8 cellular contexts compared by ENCODE assay signal in genomic region chr2:128306081-128306930, GRCh38. TPM values are rescaled to one million over a fixed set of nuclear protein-coding genes. Genes with fewer than 3 reads are reported as not detected.
DNase-seq lines count a peak whose midpoint lies in the region; ATAC-seq, FAIRE-seq and TF ChIP-seq lines count a peak whose summit lies in the region.

No MANE protein-coding gene starts in this region.

- H3K4me3 ChIP-seq in RWPE2 (ENCODE audit: severe bottlenecking) (no peak overlapping the region), gastrocnemius medialis (peak overlapping the region in 1 of 4 donors; percentile 17)

- H3K9me3 ChIP-seq in RWPE2 (ENCODE audit: severe bottlenecking) (no peaks in the 10 kb centered on the region), gastrocnemius medialis (no peaks in the 10 kb centered on the region)

- no peaks in the 10 kb centered on the region for H3K36me3 Mint-ChIP-seq in immature natural killer cell

- TF ChIP-seq CTCF in RWPE2 (IDR thresholded peaks at IDR 0.05; ENCODE audit: poor library complexity, severe bottlenecking) (peak; percentile 67), gastrocnemius medialis (IDR thresholded peaks at IDR 0.05 in 4 of 5, conservative IDR thresholded peaks at IDR 0.05 in 1 of 5) (no peak)

- peaks cover 45% of the 10 kb centered on the region for H3K4me1 ChIP-seq in RWPE2 (ENCODE audit: insufficient read depth, poor library complexity, severe bottlenecking)
- peaks cover 71 to 78% of the 10 kb centered on the region in 2 donors for H3K4me1 ChIP-seq in gastrocnemius medialis

- no peaks in the 10 kb centered on the region for H3K9me3 Mint-ChIP-seq in immature natural killer cell

- TF ChIP-seq POLR2A in gastrocnemius medialis (IDR thresholded peaks at IDR 0.05) (no peak), GM12891 (IDR thresholded peaks at IDR 0.05; ENCODE audit: low read depth, low read length) (no peak)

- peaks cover 37 to 39% of the 10 kb centered on the region in 2 donors for H3K4me1 Mint-ChIP-seq in immature natural killer cell

- ATAC-seq in RWPE2 (ENCODE audit: low read depth) (peak; percentile 51), gastrocnemius medialis (no peak), HG03571 (IDR thresholded peaks at IDR 0.05; ENCODE audit: unreplicated experiment) (no peak), HG03342 (IDR thresholded peaks at IDR 0.05; ENCODE audit: unreplicated experiment) (no peak)

- DNase-seq in HTR-8/SVneo (ENCODE audit: insufficient read length, low spot score) (peak; percentile 59), RWPE2 (ENCODE audit: low spot score) (peak; percentile 86), germinal center (ENCODE audit: low spot score) (peak; percentile 54), gastrocnemius medialis (peak in 1 of 2 donors; percentile 23), immature natural killer cell (no peak), GM12891 (ENCODE audit: insufficient read length, low spot score) (no peak)

- peaks cover 0 to 4% (median 2%) of the 10 kb centered on the region in 3 donors for H3K27me3 Mint-ChIP-seq in immature natural killer cell (ENCODE audit: low read depth in 3 of 3)

- intact Hi-C loops in gastrocnemius medialis (cut with DNase I; ENCODE audit: low total_unique reads), result no loop called here

- H3K27ac ChIP-seq in RWPE2 (ENCODE audit: poor library complexity, severe bottlenecking) (peak overlapping the region; percentile 97), gastrocnemius medialis (peak overlapping the region; percentile 50 to 78 (median 60))

- H3K27ac Mint-ChIP-seq in immature natural killer cell, result peak overlapping the region in 1 of 6 donors; percentile 12

- H3K27me3 ChIP-seq in RWPE2 (ENCODE audit: insufficient read depth, poor library complexity, severe bottlenecking), result no peaks in the 10 kb centered on the region
- H3K27me3 ChIP-seq in gastrocnemius medialis, result no peaks in the 10 kb centered on the region

- H3K36me3 ChIP-seq in RWPE2 (ENCODE audit: low read depth) (no peaks in the 10 kb centered on the region), gastrocnemius medialis (no peaks in the 10 kb centered on the region)

- in situ Hi-C loops in gastrocnemius medialis (cut with MboI; ENCODE audit: low sequenced_read_pairs in 4 of 4), result loop anchor here in 1 of 4 donors (25.0 kb wide), 1 partner anchor 431 kb away; no protein-coding TSS in a partner anchor

- FAIRE-seq in HTR-8/SVneo (lab: Jason Lieb, UNC) (no peak), GM12891 (lab: Jason Lieb, UNC) (no peak)

- H3K4me3 Mint-ChIP-seq in immature natural killer cell, result no peak overlapping the region

TF ChIP-seq in GM12891, 5 proteins besides CTCF, POLR2A, EP300 and RAD21:
- TF ChIP-seq POLR2AphosphoS5 (IDR thresholded peaks at IDR 0.05; ENCODE audit: low read depth, low read length), result no peak
- no peak for TF ChIP-seq POU2F2 (IDR thresholded peaks at IDR 0.05; ENCODE audit: low read depth, low read length)
- no peak for TF ChIP-seq PAX5 (IDR thresholded peaks at IDR 0.05; ENCODE audit: insufficient read depth, low read length, severe bottlenecking)
- TF ChIP-seq TAF1 (IDR thresholded peaks at IDR 0.05; ENCODE audit: low read depth, low read length), result no peak
- no peak for TF ChIP-seq SPI1 (IDR thresholded peaks at IDR 0.05; ENCODE audit: low read depth, low read length)

RNA-seq across cellular contexts. Expression of gene HS6ST1, which starts 12.4 kb away (rescaled TPM):
- 10 to 100 TPM; 44.6 to 63.3 (median 53.5) TPM for total RNA-seq in gastrocnemius medialis
- 1 to 10 TPM; 5.1 to 6.6 (median 6.0) TPM for polyA plus RNA-seq in immature natural killer cell
- polyA plus RNA-seq in GM12891 (2012; ENCODE audit: low read depth, missing spikeins), result 2.6 TPM

Comparison
In these comparisons a context has a peak if more than half of its experiments do, and no peak if none do; other contexts are left out.
1. DNase-seq: peak in HTR-8/SVneo (single experiment), RWPE2 (single experiment) and germinal center (single experiment); none in immature natural killer cell (0 of 3) and GM12891 (single experiment).